34 cellular contexts compared by ENCODE assay signal in the genomic region with DNA sequence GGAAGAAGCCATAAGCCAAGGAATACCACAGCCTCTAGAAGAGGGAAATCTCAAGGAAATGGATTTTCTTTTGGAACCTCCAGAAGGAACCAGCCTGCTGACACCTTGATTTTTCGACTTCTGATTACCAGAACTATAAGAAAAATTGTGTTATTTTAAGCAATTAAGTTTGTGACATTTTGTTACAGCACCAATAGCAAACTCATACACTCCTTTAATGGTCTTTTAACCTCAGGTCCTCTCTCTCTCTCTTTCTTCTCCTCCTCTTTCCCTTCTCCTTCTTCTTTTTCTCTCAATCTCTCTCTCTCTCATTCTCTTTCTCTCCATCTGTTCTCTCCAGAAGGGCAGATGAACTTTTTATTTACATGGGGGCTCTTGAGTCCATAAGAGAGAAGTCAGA.
"Had no signal": no experiment of that assay in that cellular context is flagged by ENCODE, and none has a peak within 500 bp of the region (broad histone marks: within the 10 kb centered on the region; RNA-seq: fewer than 3 reads in every experiment).

No MANE protein-coding gene starts in this region.

- H3K9ac ChIP-seq: KMS-11 had no signal

- H3K27ac ChIP-seq: KMS-11 had no signal

- H3K9me3 ChIP-seq: MG63 had no signal

- H3K4me2 ChIP-seq: KMS-11 had no signal

- H3K36me3 ChIP-seq: MG63 had no signal

- DNase-seq: Karpas-422, Kasumi-1, MG63, MM.1S, MV-4-11, NCI-H1048, NCI-H1092, NCI-H1092 treated with DMSO at 0.1 percent for 48 hours, NCI-H1105, NCI-H1105 treated with DMSO at 0.1 percent for 48 hours, NCI-H1417, NCI-H1417 treated with DMSO at 0.1 percent for 48 hours, NCI-H1436, NCI-H1436 treated with DMSO at 0.1 percent for 48 hours, NCI-H146, NCI-H1694, NCI-H1694 treated with DMSO at 0.1 percent for 48 hours, NCI-H187, NCI-H187 treated with DMSO at 0.1 percent for 48 hours, NCI-H1930, NCI-H2029, NCI-H2029 treated with DMSO at 0.1 percent for 48 hours, NCI-H2081, NCI-H2081 treated with DMSO at 0.1 percent for 48 hours, NCI-H2107, NCI-H2171, NCI-H2171 treated with DMSO at 0.1 percent for 48 hours, NCI-H2227 treated with DMSO at 0.1 percent for 48 hours, NCI-H226, NCI-H345, NCI-H446, NCI-H446 treated with DMSO at 0.1 percent for 48 hours, NCI-H510A had no signal

- H3K4me3 ChIP-seq: MG63 had no signal

- H3K27me3 ChIP-seq: MG63 had no signal
